In the genomic region with DNA sequence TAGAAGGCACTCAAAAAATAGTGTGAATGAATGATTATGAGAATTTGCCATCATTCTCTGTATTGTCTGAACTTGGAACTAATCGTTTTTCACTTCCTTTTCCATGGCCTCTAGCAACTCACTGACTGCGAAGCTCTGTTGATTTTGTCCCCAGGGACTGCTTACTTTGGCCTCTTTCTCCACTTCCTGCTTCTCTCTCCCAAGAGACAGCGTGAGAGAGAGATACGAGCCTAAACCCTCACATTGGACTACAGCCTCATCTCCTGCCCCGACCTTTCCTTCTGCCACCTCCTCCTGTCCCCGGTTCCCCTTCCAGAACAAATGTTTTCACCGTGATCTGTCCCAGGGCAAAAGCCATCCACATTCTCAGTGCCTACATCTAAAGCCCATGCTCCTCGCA, we compare ENCODE assay signal across 11 cellular contexts.
DNase-seq lines count a peak whose midpoint lies in the region; ATAC-seq and TF ChIP-seq lines count a peak whose summit lies in the region.
"Had no signal": no experiment of that assay in that cellular context is flagged by ENCODE, and none has a peak within 500 bp of the region (broad histone marks: within the 10 kb centered on the region; RNA-seq: fewer than 3 reads in every experiment).

No MANE protein-coding gene starts in this region.

- H3K4me3 ChIP-seq in choroid plexus epithelial cell (ENCODE audit: low read depth, low read length) (no peak overlapping the region), PC-3 (ENCODE audit: low read length) (no peak overlapping the region)

- no peaks in the 10 kb centered on the region for H3K36me3 ChIP-seq in PC-3 (ENCODE audit: low read depth, low read length)
- H3K36me3 ChIP-seq: ascending aorta had no signal

- H3K4me1 ChIP-seq in PC-3 (ENCODE audit: insufficient read depth, low read length): no peaks in the 10 kb centered on the region

- DNase-seq in Right ventricle myocardium inferior (ENCODE audit: missing footprints): no peak
- DNase-seq in cardiac septum (ENCODE audit: low spot score): no peak
- DNase-seq in choroid plexus epithelial cell (ENCODE audit: low read depth): peak; percentile 55
- DNase-seq in activated naive CD4-positive, alpha-beta T cell treated with Interleukin-2 at 50 U/mL for 16 hours: no peak
- DNase-seq in PC-3: no peak
- no peak for DNase-seq in activated CD4-positive, CD25-positive, alpha-beta regulatory T cell treated with anti-CD3 and anti-CD28 coated beads, Interleukin-2, amount 50 U/mL, for 72 hours
- DNase-seq in NK-92 (lab: John Stamatoyannopoulos, UW; ENCODE audit: unreplicated experiment): no peak
- DNase-seq: naive thymus-derived CD8-positive, alpha-beta T cell; NCI-H510A treated with DMSO at 0.1 percent for 48 hours had no signal

- no peaks in the 10 kb centered on the region for H3K9me3 ChIP-seq in PC-3 (ENCODE audit: low read length)
- H3K9me3 ChIP-seq: ascending aorta had no signal

- intact Hi-C loops in Right ventricle myocardium inferior (cut with DNase I): loop anchor here (10.0 kb wide), 2 partner anchors 135 to 175 kb away; no protein-coding TSS in a partner anchor
- intact Hi-C loops in cardiac septum (cut with DNase I): loop anchor here (10.0 kb wide), 1 partner anchor 175 kb away; no protein-coding TSS in a partner anchor
- intact Hi-C loops in PC-3 (cut with micrococcal nuclease): no loop called here

- CTCF ChIA-PET in PC-3 (lab: Charles Lee): no interaction called here

- ATAC-seq in Right ventricle myocardium inferior: peak; percentile 62
- ATAC-seq in HG03066 (IDR thresholded peaks at IDR 0.05; ENCODE audit: low read depth, unreplicated experiment): peak; percentile 88
- ATAC-seq in PC-3: no peak
- ATAC-seq: naive thymus-derived CD8-positive, alpha-beta T cell had no signal

- no peak overlapping the region for H2AFZ ChIP-seq in PC-3 (ENCODE audit: low read length)

- no peak overlapping the region for H3K9ac ChIP-seq in PC-3 (ENCODE audit: low read length)

- POLR2A ChIA-PET in PC-3 (lab: Charles Lee; ENCODE audit: unreplicated experiment): no interaction called here

- H3K27ac ChIP-seq in PC-3 (ENCODE audit: low read length): no peak overlapping the region

- BruUV-seq in PC-3 (replicated peaks; lab: Mats Ljungman, UMichigan): no TSS peak

- no peaks in the 10 kb centered on the region for H3K9me2 ChIP-seq in PC-3 (replicated peaks; ENCODE audit: low read length)

- peaks cover 78% of the 10 kb centered on the region for H3K27me3 ChIP-seq in PC-3 (ENCODE audit: low read length)
- H3K27me3 ChIP-seq: ascending aorta had no signal

- H4K20me1 ChIP-seq in PC-3 (ENCODE audit: low read length): no peaks in the 10 kb centered on the region

- no peak overlapping the region for H3K4me2 ChIP-seq in PC-3 (ENCODE audit: low read length)

- no peaks in the 10 kb centered on the region for H3K79me2 ChIP-seq in PC-3 (ENCODE audit: low read length)

- no peaks in the 10 kb centered on the region for H3F3A ChIP-seq in PC-3 (ENCODE audit: low read length, unreplicated experiment)

- TF ChIP-seq CTCF in choroid plexus epithelial cell (conservative IDR thresholded peaks at IDR 0.05; ENCODE audit: low read depth, low read length) (no peak), PC-3 (conservative IDR thresholded peaks at IDR 0.05; ENCODE audit: low read depth, low read length) (no peak)
